In genomic region chr17:43483674-43484551, GRCh38 we compare ENCODE assay signal across 8 cellular contexts. TPM values are rescaled to one million over a fixed set of nuclear protein-coding genes. Genes with fewer than 3 reads are reported as not detected.
A peak's percentile ranks its signal among the peaks of the same experiment; 100 is the strongest.
DNase-seq lines count a peak whose midpoint lies in the region; ATAC-seq and TF ChIP-seq lines count a peak whose summit lies in the region.

Gene DHX8 (plus strand): TSS chr17:43483975. CDS start chr17:43484038, 63 bp downstream.

- peaks cover 19% of the 10 kb centered on the region for H3K4me1 ChIP-seq in PC-9 (replicated peaks; ENCODE audit: insufficient read depth)
- peaks cover 8% of the 10 kb centered on the region for H3K4me1 ChIP-seq in mucosa of stomach (ENCODE audit: control insufficient read depth, insufficient read depth, low read length)

- no peaks in the 10 kb centered on the region; the same call in 1 of the 2 replicates for H3K36me3 ChIP-seq in PC-9 (ENCODE audit: low read depth)
- no peaks in the 10 kb centered on the region for H3K36me3 ChIP-seq in mucosa of stomach (ENCODE audit: control insufficient read depth, insufficient read depth, low read length)

- H4K20me1 ChIP-seq in PC-9 (ENCODE audit: insufficient read depth) = peaks cover 8% of the 10 kb centered on the region; the same call in 1 of the 2 replicates

- POLR2A ChIA-PET in PC-9 (lab: Charles Lee; ENCODE audit: unreplicated experiment) = interaction anchor here (0.6 to 1.2 kb wide), 9 partner anchors 77 to 907 kb away, joined by 3 to 32 read pairs (median 7); partner anchors contain the start of gene ARL4D

- peak within 1 kb of the TSS; percentile 100 for H3K4me3 Mint-ChIP-seq in activated T-cell treated with anti-CD3 and anti-CD28 coated beads, Interleukin-2, amount 50 U/mL, for 24 hours

- peaks cover 37% of the 10 kb centered on the region for H3K4me1 Mint-ChIP-seq in activated T-cell treated with anti-CD3 and anti-CD28 coated beads, Interleukin-2, amount 50 U/mL, for 24 hours (ENCODE audit: low read depth)

- TSS peak; percentile 56 for BruUV-seq in PC-9 (replicated peaks; lab: Mats Ljungman, UMichigan)

- H2AFZ ChIP-seq in PC-9 = peak within 1 kb of the TSS; percentile 80

- peak; percentile 100 for TF ChIP-seq CTCF in PC-9 (conservative IDR thresholded peaks at IDR 0.05)

- H3K4me3 ChIP-seq in Jurkat, Clone E6-1 (ENCODE audit: low read length) = peak within 1 kb of the TSS; percentile 99
- H3K4me3 ChIP-seq in PC-9 (peak within 1 kb of the TSS; percentile 87), mucosa of stomach (ENCODE audit: low read length) (peak within 1 kb of the TSS; percentile 88)

- peak within 1 kb of the TSS; percentile 95 for H3K27ac Mint-ChIP-seq in activated T-cell treated with anti-CD3 and anti-CD28 coated beads, Interleukin-2, amount 50 U/mL, for 24 hours

- peak within 1 kb of the TSS; percentile 56 for H3K27ac ChIP-seq in PC-9

- H3K9me3 ChIP-seq in PC-9 (ENCODE audit: insufficient read depth, low read depth) (no peaks in the 10 kb centered on the region), mucosa of stomach (ENCODE audit: control insufficient read depth, low read length) (no peaks in the 10 kb centered on the region)

- peak within 1 kb of the TSS; percentile 89 for H3K9ac ChIP-seq in mucosa of stomach (ENCODE audit: low read length)

- intact Hi-C loops in PC-9 (cut with micrococcal nuclease; ENCODE audit: unreplicated experiment) = loop anchor here (1.0 to 5.0 kb wide), 5 partner anchors 86 to 652 kb away; partner anchors contain the start of genes ARL4D and PSME3

- no peaks in the 10 kb centered on the region for H3K27me3 Mint-ChIP-seq in activated T-cell treated with anti-CD3 and anti-CD28 coated beads, Interleukin-2, amount 50 U/mL, for 24 hours

- peak; percentile 96 for TF ChIP-seq POLR2A in erythroblast (IDR thresholded peaks at IDR 0.05; ENCODE audit: low read length)

- peak; percentile 89 for ATAC-seq in GM21576 (IDR thresholded peaks at IDR 0.05; ENCODE audit: unreplicated experiment)

- peak; percentile 100 for DNase-seq in DMS53 (lab: John Stamatoyannopoulos, UW)
- peak; percentile 98 for DNase-seq in Jurkat, Clone E6-1 (ENCODE audit: low read depth, low spot score)
- DNase-seq in PC-9 = peak; percentile 96 to 97
- DNase-seq in activated T-cell treated with anti-CD3 and anti-CD28 coated beads, Interleukin-2, amount 50 U/mL, for 24 hours = peak; percentile 99
- peak; percentile 99 for DNase-seq in erythroblast (lab: John Stamatoyannopoulos, UW)
- peak; percentile 95 for DNase-seq in stimulated activated CD8-positive, alpha-beta memory T cell treated with anti-CD3 and anti-CD28 coated beads, Interleukin-7, amount 100 ng/mL, for 24 hours (ENCODE audit: low read depth)

- peaks cover 51% of the 10 kb centered on the region for H3K79me2 ChIP-seq in PC-9 (ENCODE audit: low read depth)

- no peaks in the 10 kb centered on the region for H3K9me3 Mint-ChIP-seq in activated T-cell treated with anti-CD3 and anti-CD28 coated beads, Interleukin-2, amount 50 U/mL, for 24 hours

- no peaks in the 10 kb centered on the region for H3K9me2 ChIP-seq in PC-9 (ENCODE audit: insufficient read depth)

- H3K36me3 Mint-ChIP-seq in activated T-cell treated with anti-CD3 and anti-CD28 coated beads, Interleukin-2, amount 50 U/mL, for 24 hours (ENCODE audit: low read depth) = peaks cover 12% of the 10 kb centered on the region

- CTCF ChIA-PET in PC-9 (lab: Charles Lee) = interaction anchor here (0.6 to 1.7 kb wide), 15 partner anchors 40 to 1416 kb away, joined by 3 to 23 read pairs (median 5); partner anchors contain the start of genes ARL4D and ETV4

- H3K4me2 ChIP-seq in PC-9 = peak within 1 kb of the TSS; percentile 99

- H3K27me3 ChIP-seq in PC-9 (ENCODE audit: insufficient read depth, low read depth) (no peaks in the 10 kb centered on the region), mucosa of stomach (ENCODE audit: control insufficient read depth, insufficient read depth, low read length) (no peaks in the 10 kb centered on the region)

- peaks cover 3% of the 10 kb centered on the region; the same call in 1 of the 2 replicates for H3F3A ChIP-seq in PC-9 (ENCODE audit: insufficient read depth, low read depth)

RNA-seq across cellular contexts. Expression of gene DHX8, which starts in this region (rescaled TPM):
- polyA plus RNA-seq in Jurkat, Clone E6-1 (2012; ENCODE audit: insufficient read depth, insufficient read length) = 36.3 TPM
- 42.4 and 55.4 TPM in 2 replicates for total RNA-seq in PC-9 (2021)

Comparison
In these comparisons a context has a peak if more than half of its experiments do, and no peak if none do; other contexts are left out.
1. Peak in every context shown above with its lines: DNase-seq, ATAC-seq, H3K4me3 ChIP-seq and H3K27ac ChIP-seq.